Comparison of ENCODE assay signal across 28 cellular contexts in the genomic region with DNA sequence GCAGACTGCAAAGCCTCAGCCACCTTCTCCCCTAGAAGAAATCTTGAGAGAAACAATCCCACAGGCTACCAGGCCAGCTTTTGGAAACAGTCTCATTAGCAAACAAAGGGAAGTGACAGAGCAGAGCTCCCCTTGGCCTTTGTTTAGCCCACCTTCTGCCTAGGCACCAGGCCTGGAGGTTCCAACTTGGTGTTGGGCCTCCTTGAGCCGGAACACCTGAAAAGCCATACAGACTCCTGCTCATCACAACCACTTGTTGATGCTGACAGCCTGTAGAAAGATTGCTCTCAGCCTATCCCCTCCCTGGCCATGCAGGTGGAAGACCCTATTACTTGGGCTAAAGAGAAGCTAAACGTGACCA. TPM values are rescaled to one million over a fixed set of nuclear protein-coding genes. Genes with fewer than 3 reads are reported as not detected.
DNase-seq lines count a peak whose midpoint lies in the region; ATAC-seq and TF ChIP-seq lines count a peak whose summit lies in the region.
"Had no signal": no experiment of that assay in that cellular context is flagged by ENCODE, and none has a peak within 500 bp of the region (broad histone marks: within the 10 kb centered on the region; RNA-seq: fewer than 3 reads in every experiment).

No MANE protein-coding gene starts in this region.

- no peak overlapping the region for H3K4me3 ChIP-seq in BLaER1 treated with 17β-estradiol and CSF1 and Interleukin-3, amounts not matched to agents 10 nM and 100 nM
- no peak overlapping the region for H3K4me3 ChIP-seq in neuronal stem cell (ENCODE audit: low read length in 2 of 2)
- no peak overlapping the region for H3K4me3 ChIP-seq in stomach
- H3K4me3 ChIP-seq: GM12878, HAP-1 had no signal

- H2BK15ac ChIP-seq in neuronal stem cell (ENCODE audit: low read length), result no peak overlapping the region

- peaks cover 40 to 68% (median 57%) of the 10 kb centered on the region in 10 experiments for H3K4me1 ChIP-seq in BLaER1 treated with 17β-estradiol and CSF1 and Interleukin-3, amounts not matched to agents 10 nM and 100 nM
- H3K4me1 ChIP-seq in neuronal stem cell (ENCODE audit: control insufficient read depth in 2 of 2, insufficient read depth in 1 of 2, low read depth in 1 of 2, low read length in 2 of 2) (peaks cover 0 to 8% of the 10 kb centered on the region in 2 donors), stomach (peaks cover 13 to 47% (median 28%) of the 10 kb centered on the region in 4 donors)
- H3K4me1 ChIP-seq: HAP-1 had no signal

- H2AK5ac ChIP-seq in neuronal stem cell (ENCODE audit: low read depth, low read length), result peak overlapping the region; percentile 21

- no CpG with 5 or more reads among the region's 2 CpGs for WGBS in neuronal stem cell (ENCODE audit: extremely low coverage in 2 of 2, insufficient read length in 2 of 2, insufficient replicate concordance in 1 of 2), 2 donors
- 90 to 100% (median 94%) methylated on average over 2 of the region's 2 CpGs for WGBS in stomach, 5 donors

- H3K23ac ChIP-seq in neuronal stem cell (ENCODE audit: low read depth, low read length, poor library complexity), result no peak overlapping the region

- no peak for TF ChIP-seq EP300 in stomach (IDR thresholded peaks at IDR 0.05)

- ATAC-seq in GM21619 (IDR thresholded peaks at IDR 0.05; ENCODE audit: unreplicated experiment) (no peak), HG03460 (IDR thresholded peaks at IDR 0.05; ENCODE audit: unreplicated experiment) (no peak)
- ATAC-seq: GM12878, Panc1 had no signal

- TF ChIP-seq CTCF in stomach (IDR thresholded peaks at IDR 0.05), result no peak

- H3K9ac ChIP-seq in BLaER1 treated with 17β-estradiol and CSF1 and Interleukin-3, amounts not matched to agents 10 nM and 100 nM, result no peak overlapping the region
- H3K9ac ChIP-seq in neuronal stem cell (ENCODE audit: low read depth, low read length, poor library complexity), result no peak overlapping the region

- peaks cover 5 to 48% (median 30%) of the 10 kb centered on the region in 11 experiments; a peak in 18 of 22 replicates for H3K36me3 ChIP-seq in BLaER1 treated with 17β-estradiol and CSF1 and Interleukin-3, amounts not matched to agents 10 nM and 100 nM
- H3K36me3 ChIP-seq in neuronal stem cell (replicated peaks in 1 of 2; ENCODE audit: control insufficient read depth in 2 of 2, insufficient read depth in 2 of 2, low read length in 2 of 2), result peaks cover 0 to 3% of the 10 kb centered on the region in 2 donors
- peaks cover 0 to 9% (median 7%) of the 10 kb centered on the region in 4 donors for H3K36me3 ChIP-seq in stomach
- H3K36me3 ChIP-seq: HAP-1 had no signal

- H2BK5ac ChIP-seq in neuronal stem cell (ENCODE audit: low read length), result no peak overlapping the region

- DNase-seq in activated CD4-positive, alpha-beta T cell treated with anti-CD3 and anti-CD28 coated beads for 1 hour, result peak; percentile 4
- no peak for DNase-seq in activated CD4-positive, alpha-beta T cell treated with anti-CD3 and anti-CD28 coated beads, Interleukin-2, amount 50 U/mL, for 4 hours
- DNase-seq in neuronal stem cell (ENCODE audit: low spot score), result no peak
- DNase-seq in stomach, result peak; percentile 4
- DNase-seq: CD8-positive, alpha-beta memory T cell; DMS 273 treated with DMSO at 0.1 percent for 48 hours; DMS79; EL; GDM1; GOT3; Karpas-422; NCI-H1092; NCI-H1417 treated with DMSO at 0.1 percent for 48 hours; NCI-H187; NCI-H2081 treated with DMSO at 0.1 percent for 48 hours; NCI-H2171; NCI-H226; NCI-H510A; NCI-H69; SHP77 treated with DMSO at 0.1 percent for 48 hours had no signal

- no peaks in the 10 kb centered on the region for H3K27me3 ChIP-seq in BLaER1 treated with 17β-estradiol and CSF1 and Interleukin-3, amounts not matched to agents 10 nM and 100 nM
- no peaks in the 10 kb centered on the region for H3K27me3 ChIP-seq in neuronal stem cell (ENCODE audit: control insufficient read depth in 3 of 3, insufficient read depth in 3 of 3, low read depth in 1 of 3, low read length in 3 of 3)
- H3K27me3 ChIP-seq in stomach, result no peaks in the 10 kb centered on the region

- peaks cover 0 to 70% (median 6%) of the 10 kb centered on the region in 11 experiments; a peak in 10 of 22 replicates for H4K20me1 ChIP-seq in BLaER1 treated with 17β-estradiol and CSF1 and Interleukin-3, amounts not matched to agents 10 nM and 100 nM

- no peak overlapping the region for H3K14ac ChIP-seq in neuronal stem cell (ENCODE audit: low read length)

- TF ChIP-seq POLR2A in stomach (IDR thresholded peaks at IDR 0.05), result no peak

- peaks cover 4% of the 10 kb centered on the region for H3K79me1 ChIP-seq in neuronal stem cell (ENCODE audit: low read depth, low read length)

- peak overlapping the region in 6 of 11 experiments; percentile 19 to 80 (median 46); a peak in 5 of 22 replicates for H3K4me2 ChIP-seq in BLaER1 treated with 17β-estradiol and CSF1 and Interleukin-3, amounts not matched to agents 10 nM and 100 nM
- H3K4me2 ChIP-seq in neuronal stem cell (ENCODE audit: insufficient read depth, low read length, poor library complexity, severe bottlenecking), result no peak overlapping the region

- H3K27ac ChIP-seq in BLaER1 treated with 17β-estradiol and CSF1 and Interleukin-3, amounts not matched to agents 10 nM and 100 nM, result no peak overlapping the region
- no peak overlapping the region for H3K27ac ChIP-seq in neuronal stem cell (replicated peaks; ENCODE audit: low read length)
- no peak overlapping the region for H3K27ac ChIP-seq in stomach
- H3K27ac ChIP-seq: 22Rv1, RWPE1 had no signal

- no peak overlapping the region for H4K8ac ChIP-seq in neuronal stem cell (ENCODE audit: low read depth, low read length)

- intact Hi-C loops in stomach (cut with DNase I; ENCODE audit: low total_unique reads), result no loop called here

- no peak overlapping the region for H2BK120ac ChIP-seq in neuronal stem cell (ENCODE audit: low read depth, low read length)

- no peaks in the 10 kb centered on the region; a peak in 1 of 22 replicates for H3K9me3 ChIP-seq in BLaER1 treated with 17β-estradiol and CSF1 and Interleukin-3, amounts not matched to agents 10 nM and 100 nM (replicated peaks in 1 of 11)
- no peaks in the 10 kb centered on the region for H3K9me3 ChIP-seq in neuronal stem cell (replicated peaks in 1 of 2; ENCODE audit: control insufficient read depth in 2 of 2, insufficient read depth in 1 of 2, low read depth in 1 of 2, low read length in 2 of 2)
- H3K9me3 ChIP-seq in stomach, result no peaks in the 10 kb centered on the region
- H3K9me3 ChIP-seq: HAP-1 had no signal

- no peak overlapping the region for H4K91ac ChIP-seq in neuronal stem cell (ENCODE audit: low read depth, low read length, poor library complexity)

- no peak overlapping the region for H2BK12ac ChIP-seq in neuronal stem cell (ENCODE audit: low read length)

- no peak overlapping the region for H3K18ac ChIP-seq in neuronal stem cell (ENCODE audit: low read length)

- no peak overlapping the region for H3K4ac ChIP-seq in neuronal stem cell (ENCODE audit: low read length)

- no peak overlapping the region for H2AFZ ChIP-seq in neuronal stem cell (ENCODE audit: low read length)

RNA-seq across cellular contexts. Expression of a gene that starts 26.6 kb away (rescaled TPM):
- polyA plus RNA-seq in neuronal stem cell (2013, experiment 1 of 2), result 0.08 TPM
- 0.11 TPM for polyA plus RNA-seq in neuronal stem cell (2013, experiment 2 of 2)
- total RNA-seq in stomach, result 10 to 100 TPM in 1 of 5 donors, 1 to 10 TPM in 4; 2.2 to 15.1 (median 2.3) TPM
- polyA plus RNA-seq in stomach, result under 1 TPM; under 0.01 to 0.12 (median 0.05) TPM

Comparison
In these comparisons a context has a peak if more than half of its experiments do, and no peak if none do; other contexts are left out.
1. DNase-seq: peak in activated CD4-positive, alpha-beta T cell treated with anti-CD3 and anti-CD28 coated beads for 1 hour (single experiment) and stomach (single experiment); none in activated CD4-positive, alpha-beta T cell treated with anti-CD3 and anti-CD28 coated beads, Interleukin-2, amount 50 U/mL, for 4 hours (0 of 2) and neuronal stem cell (single experiment).